8 cellular contexts compared by ENCODE assay signal in genomic region chr18:76459687-76460350, GRCh38. TPM values are rescaled to one million over a fixed set of nuclear protein-coding genes. Genes with fewer than 3 reads are reported as not detected.
DNase-seq lines count a peak whose midpoint lies in the region; ATAC-seq and TF ChIP-seq lines count a peak whose summit lies in the region.

No MANE protein-coding gene starts in this region.

- H3K27me3 ChIP-seq in SJCRH30, result no peaks in the 10 kb centered on the region
- no peaks in the 10 kb centered on the region for H3K27me3 ChIP-seq in osteoblast (ENCODE audit: insufficient read depth, low read length)

- H4K20me1 ChIP-seq in osteoblast (ENCODE audit: insufficient read depth, low read length), result no peaks in the 10 kb centered on the region

- H3K27ac ChIP-seq in SJCRH30, result no peak overlapping the region
- peak overlapping the region; percentile 95 for H3K27ac ChIP-seq in osteoblast (ENCODE audit: low read depth, low read length)

- ATAC-seq in HG02884 (IDR thresholded peaks at IDR 0.05; ENCODE audit: unreplicated experiment), result no peak
- ATAC-seq in HG03521 (IDR thresholded peaks at IDR 0.05; ENCODE audit: unreplicated experiment), result no peak
- ATAC-seq in GM19397 (IDR thresholded peaks at IDR 0.05; ENCODE audit: unreplicated experiment), result no peak

- H3K4me1 ChIP-seq in SJCRH30 (no peaks in the 10 kb centered on the region), osteoblast (ENCODE audit: insufficient read depth, low read length) (peaks cover 39% of the 10 kb centered on the region)

- DNase-seq in AG20443 (ENCODE audit: low spot score) (peak; percentile 94), SJCRH30 (peak; percentile 2 to 14), fibroblast of pulmonary artery (ENCODE audit: low read depth) (peak; percentile 99), osteoblast (ENCODE audit: insufficient read length, low spot score, missing footprints) (peak; percentile 98), medulla oblongata (ENCODE audit: extremely low spot score) (no peak)

- H3K4me3 ChIP-seq in SJCRH30 (no peak overlapping the region), fibroblast of pulmonary artery (replicated peaks; ENCODE audit: low read depth, low read length) (peak overlapping the region; percentile 11), osteoblast (ENCODE audit: insufficient read depth, low read length) (peak overlapping the region; percentile 65)

- peak; percentile 25 for TF ChIP-seq CTCF in fibroblast of pulmonary artery (IDR thresholded peaks at IDR 0.05; ENCODE audit: low read length, missing control alignments)
- TF ChIP-seq CTCF in osteoblast (IDR thresholded peaks at IDR 0.05; ENCODE audit: extremely low read depth, low read depth, low read length), result peak; percentile 21

- H3K4me2 ChIP-seq in osteoblast (ENCODE audit: insufficient read depth, low read length), result peak overlapping the region; percentile 82

- H3K9me3 ChIP-seq in SJCRH30 (replicated peaks) (no peaks in the 10 kb centered on the region), osteoblast (ENCODE audit: low read depth, low read length) (no peaks in the 10 kb centered on the region)

- H2AFZ ChIP-seq in osteoblast (ENCODE audit: low read length), result peak overlapping the region; percentile 83

- H3K36me3 ChIP-seq in SJCRH30 (no peaks in the 10 kb centered on the region), osteoblast (ENCODE audit: insufficient read depth, low read length) (peaks cover 8% of the 10 kb centered on the region)

- H3K79me2 ChIP-seq in osteoblast (ENCODE audit: insufficient read depth, low read length), result peaks cover 70% of the 10 kb centered on the region

RNA-seq across cellular contexts. Expression of gene ZNF516, which starts 35.2 kb away (rescaled TPM):
- total RNA-seq in SJCRH30 (2014; rRNA removed; shearing (Covaris generic)), result 6.3 and 8.2 TPM in 2 replicates
- 16.3 and 17.7 TPM in 2 replicates for total RNA-seq in osteoblast
